Comparison of ENCODE assay signal across 8 cellular contexts in the genomic region with DNA sequence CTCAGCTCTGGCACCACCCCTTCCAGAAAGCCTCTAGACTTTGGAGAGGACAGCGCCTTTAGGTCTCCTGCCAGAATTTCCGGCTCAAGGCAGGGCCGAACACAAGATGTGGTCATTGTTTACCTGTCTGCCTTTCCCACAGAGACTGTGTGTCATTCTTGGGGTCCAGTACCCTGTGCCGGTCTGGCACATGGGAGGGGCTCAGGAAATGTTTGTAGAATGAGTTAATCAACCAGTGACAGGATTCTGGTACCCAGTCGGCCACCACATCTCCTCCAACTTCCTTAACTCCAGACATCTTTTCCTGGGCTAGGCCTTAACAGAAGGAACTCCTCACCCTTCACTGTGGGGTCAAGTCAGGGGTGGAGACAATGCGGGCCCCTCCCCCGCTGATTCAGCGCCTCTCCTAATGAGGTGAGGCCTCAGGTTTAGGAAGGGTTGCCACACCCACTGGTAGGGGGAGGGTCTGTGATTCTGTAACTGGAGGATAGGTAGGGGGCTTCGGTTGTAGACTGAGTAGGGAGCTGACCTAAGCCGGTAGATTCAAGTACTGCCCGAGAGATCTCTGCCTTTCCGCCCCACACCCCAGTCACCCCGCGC. TPM values are rescaled to one million over a fixed set of nuclear protein-coding genes. Genes with fewer than 3 reads are reported as not detected.
DNase-seq lines count a peak whose midpoint lies in the region; ATAC-seq and TF ChIP-seq lines count a peak whose summit lies in the region.

No MANE protein-coding gene starts in this region.

- TF ChIP-seq CTCF in fibroblast of villous mesenchyme (IDR thresholded peaks at IDR 0.05; ENCODE audit: insufficient read depth, low read depth, low read length) (no peak), omental fat pad (IDR thresholded peaks at IDR 0.05) (no peak)

- H3K4me3 ChIP-seq in fibroblast of villous mesenchyme (ENCODE audit: low read depth, low read length) = peak overlapping the region; percentile 77

- in situ Hi-C loops in ACHN (cut with HindIII; ENCODE audit: low pct_ligation_motif_present, low pct_unique_long_range_greater_than_20kb, low sequenced_read_pairs) = no loop called here

- ATAC-seq in GM18870 (IDR thresholded peaks at IDR 0.05; ENCODE audit: unreplicated experiment) (peak; percentile 17), omental fat pad (ENCODE audit: low FRiP score) (peak; percentile 52)

- DNase-seq in ACHN (peak; percentile 46), HS-5 (ENCODE audit: low read depth) (peak; percentile 53), fibroblast of villous mesenchyme (ENCODE audit: low read depth) (peak; percentile 47), omental fat pad (ENCODE audit: low spot score) (peak; percentile 33), NCI-H526 (lab: John Stamatoyannopoulos, UW) (no peak), germinal center (ENCODE audit: low spot score) (no peak)
- peak; percentile 22 for DNase-seq in activated CD4-positive, alpha-beta T cell treated with anti-CD3 and anti-CD28 coated beads, Interleukin-2, amount 50 U/mL, for 1 hour

RNA-seq across cellular contexts. Expression of a gene that starts 29.3 kb away (rescaled TPM):
- total RNA-seq in fibroblast of villous mesenchyme = 0.43 and 3.5 TPM in 2 replicates
- total RNA-seq in omental fat pad = 100 to 1,000 TPM in 1 of 4 donors, 10 to 100 TPM in 3; 10.6 to 148 (median 50.6) TPM

Comparison
In these comparisons a context has a peak if more than half of its experiments do, and no peak if none do; other contexts are left out.
1. DNase-seq: peak in ACHN (single experiment), HS-5 (single experiment), activated CD4-positive, alpha-beta T cell treated with anti-CD3 and anti-CD28 coated beads, Interleukin-2, amount 50 U/mL, for 1 hour (single experiment), fibroblast of villous mesenchyme (single experiment) and omental fat pad (single experiment); none in NCI-H526 (0 of 2) and germinal center (single experiment).